Comparison of ENCODE assay signal across 1 cellular context in the genomic region with DNA sequence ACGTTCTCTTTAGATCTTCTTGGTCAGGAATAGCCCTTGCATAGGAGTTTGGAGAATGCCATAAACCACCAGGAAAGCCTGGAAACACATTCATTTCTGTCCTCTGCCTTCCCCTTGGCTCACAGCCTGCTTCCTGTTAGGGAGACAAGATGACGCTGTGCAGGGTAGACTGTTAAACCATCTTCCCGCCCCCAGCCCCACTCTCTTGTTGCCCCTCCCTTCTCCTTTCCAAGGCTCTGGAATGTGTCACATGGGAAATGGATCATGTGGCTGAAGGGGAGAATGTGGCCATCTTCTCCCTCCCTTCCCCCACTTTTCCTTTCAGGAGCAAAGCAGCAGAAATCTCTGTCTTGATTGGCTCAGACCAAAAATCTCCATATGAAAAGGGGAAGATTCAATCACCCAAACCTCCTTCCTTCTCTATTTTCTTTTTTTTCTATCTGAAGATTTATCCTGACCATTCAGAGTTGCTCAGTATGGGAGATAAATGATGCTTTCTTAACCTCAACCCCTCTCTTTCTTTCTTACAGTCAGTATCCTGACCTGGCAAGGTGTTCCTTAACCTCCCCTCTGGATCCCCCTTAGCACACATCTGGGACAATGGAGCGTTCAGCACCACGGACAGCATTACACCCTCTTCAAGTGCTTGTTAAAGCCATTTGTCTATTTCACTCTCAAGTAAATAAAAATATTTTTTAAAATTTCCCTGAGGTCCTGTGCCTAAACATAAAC.
TF ChIP-seq lines count a peak whose summit lies in the region.

No MANE protein-coding gene starts in this region.

TF ChIP-seq in WTC11, 78 proteins besides CTCF, POLR2A, EP300 and RAD21 (continued from another document and continues in another):
- TF ChIP-seq, protein P1, sequence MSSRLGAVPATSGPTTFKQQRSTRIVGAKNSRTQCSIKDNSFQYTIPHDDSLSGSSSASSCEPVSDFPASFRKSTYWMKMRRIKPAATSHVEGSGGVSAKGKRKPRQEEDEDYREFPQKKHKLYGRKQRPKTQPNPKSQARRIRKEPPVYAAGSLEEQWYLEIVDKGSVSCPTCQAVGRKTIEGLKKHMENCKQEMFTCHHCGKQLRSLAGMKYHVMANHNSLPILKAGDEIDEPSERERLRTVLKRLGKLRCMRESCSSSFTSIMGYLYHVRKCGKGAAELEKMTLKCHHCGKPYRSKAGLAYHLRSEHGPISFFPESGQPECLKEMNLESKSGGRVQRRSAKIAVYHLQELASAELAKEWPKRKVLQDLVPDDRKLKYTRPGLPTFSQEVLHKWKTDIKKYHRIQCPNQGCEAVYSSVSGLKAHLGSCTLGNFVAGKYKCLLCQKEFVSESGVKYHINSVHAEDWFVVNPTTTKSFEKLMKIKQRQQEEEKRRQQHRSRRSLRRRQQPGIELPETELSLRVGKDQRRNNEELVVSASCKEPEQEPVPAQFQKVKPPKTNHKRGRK (CRISPR knock-in tag; IDR thresholded peaks at IDR 0.05; ENCODE audit: borderline replicate concordance) = no peak
- TF ChIP-seq, protein P2, sequence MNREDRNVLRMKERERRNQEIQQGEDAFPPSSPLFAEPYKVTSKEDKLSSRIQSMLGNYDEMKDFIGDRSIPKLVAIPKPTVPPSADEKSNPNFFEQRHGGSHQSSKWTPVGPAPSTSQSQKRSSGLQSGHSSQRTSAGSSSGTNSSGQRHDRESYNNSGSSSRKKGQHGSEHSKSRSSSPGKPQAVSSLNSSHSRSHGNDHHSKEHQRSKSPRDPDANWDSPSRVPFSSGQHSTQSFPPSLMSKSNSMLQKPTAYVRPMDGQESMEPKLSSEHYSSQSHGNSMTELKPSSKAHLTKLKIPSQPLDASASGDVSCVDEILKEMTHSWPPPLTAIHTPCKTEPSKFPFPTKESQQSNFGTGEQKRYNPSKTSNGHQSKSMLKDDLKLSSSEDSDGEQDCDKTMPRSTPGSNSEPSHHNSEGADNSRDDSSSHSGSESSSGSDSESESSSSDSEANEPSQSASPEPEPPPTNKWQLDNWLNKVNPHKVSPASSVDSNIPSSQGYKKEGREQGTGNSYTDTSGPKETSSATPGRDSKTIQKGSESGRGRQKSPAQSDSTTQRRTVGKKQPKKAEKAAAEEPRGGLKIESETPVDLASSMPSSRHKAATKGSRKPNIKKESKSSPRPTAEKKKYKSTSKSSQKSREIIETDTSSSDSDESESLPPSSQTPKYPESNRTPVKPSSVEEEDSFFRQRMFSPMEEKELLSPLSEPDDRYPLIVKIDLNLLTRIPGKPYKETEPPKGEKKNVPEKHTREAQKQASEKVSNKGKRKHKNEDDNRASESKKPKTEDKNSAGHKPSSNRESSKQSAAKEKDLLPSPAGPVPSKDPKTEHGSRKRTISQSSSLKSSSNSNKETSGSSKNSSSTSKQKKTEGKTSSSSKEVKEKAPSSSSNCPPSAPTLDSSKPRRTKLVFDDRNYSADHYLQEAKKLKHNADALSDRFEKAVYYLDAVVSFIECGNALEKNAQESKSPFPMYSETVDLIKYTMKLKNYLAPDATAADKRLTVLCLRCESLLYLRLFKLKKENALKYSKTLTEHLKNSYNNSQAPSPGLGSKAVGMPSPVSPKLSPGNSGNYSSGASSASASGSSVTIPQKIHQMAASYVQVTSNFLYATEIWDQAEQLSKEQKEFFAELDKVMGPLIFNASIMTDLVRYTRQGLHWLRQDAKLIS (CRISPR knock-in tag; IDR thresholded peaks at IDR 0.05; ENCODE audit: borderline replicate concordance) = no peak
- TF ChIP-seq, protein P3, sequence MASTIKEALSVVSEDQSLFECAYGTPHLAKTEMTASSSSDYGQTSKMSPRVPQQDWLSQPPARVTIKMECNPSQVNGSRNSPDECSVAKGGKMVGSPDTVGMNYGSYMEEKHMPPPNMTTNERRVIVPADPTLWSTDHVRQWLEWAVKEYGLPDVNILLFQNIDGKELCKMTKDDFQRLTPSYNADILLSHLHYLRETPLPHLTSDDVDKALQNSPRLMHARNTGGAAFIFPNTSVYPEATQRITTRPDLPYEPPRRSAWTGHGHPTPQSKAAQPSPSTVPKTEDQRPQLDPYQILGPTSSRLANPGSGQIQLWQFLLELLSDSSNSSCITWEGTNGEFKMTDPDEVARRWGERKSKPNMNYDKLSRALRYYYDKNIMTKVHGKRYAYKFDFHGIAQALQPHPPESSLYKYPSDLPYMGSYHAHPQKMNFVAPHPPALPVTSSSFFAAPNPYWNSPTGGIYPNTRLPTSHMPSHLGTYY (CRISPR knock-in tag; IDR thresholded peaks at IDR 0.05) = no peak
- TF ChIP-seq TEAD1 (CRISPR knock-in tag; IDR thresholded peaks at IDR 0.05) (peak; percentile 86; the same call in 1 of the 2 replicates), MXD4 (CRISPR knock-in tag; IDR thresholded peaks at IDR 0.05; ENCODE audit: borderline replicate concordance) (no peak), NFYB (CRISPR knock-in tag; conservative IDR thresholded peaks at IDR 0.05; ENCODE audit: low read depth) (no peak), ZBTB21 (CRISPR knock-in tag; IDR thresholded peaks at IDR 0.05; ENCODE audit: borderline replicate concordance) (no peak), ETV6 (CRISPR knock-in tag; IDR thresholded peaks at IDR 0.05) (no peak), ATF1 (CRISPR knock-in tag; IDR thresholded peaks at IDR 0.05) (no peak), ZNF396 (CRISPR knock-in tag; IDR thresholded peaks at IDR 0.05; ENCODE audit: borderline replicate concordance) (peak; percentile 87), SP1 (CRISPR knock-in tag; conservative IDR thresholded peaks at IDR 0.05) (no peak; the same call in 1 of the 2 replicates), GTF2I (CRISPR knock-in tag; conservative IDR thresholded peaks at IDR 0.05) (no peak), ZNF317 (CRISPR knock-in tag; IDR thresholded peaks at IDR 0.05; ENCODE audit: borderline replicate concordance, low read depth) (no peak), RORB (CRISPR knock-in tag; IDR thresholded peaks at IDR 0.05) (no peak), SMAD4 (CRISPR knock-in tag; IDR thresholded peaks at IDR 0.05) (no peak), ZNF423 (CRISPR knock-in tag; IDR thresholded peaks at IDR 0.05) (no peak), FOXK1 (CRISPR knock-in tag; IDR thresholded peaks at IDR 0.05) (peak; percentile 79), ZNF138 (CRISPR knock-in tag; conservative IDR thresholded peaks at IDR 0.05) (no peak), NR1H2 (CRISPR knock-in tag; IDR thresholded peaks at IDR 0.05) (no peak), HMGA2 (CRISPR knock-in tag; IDR thresholded peaks at IDR 0.05) (no peak), CDX4 (CRISPR knock-in tag; IDR thresholded peaks at IDR 0.05; ENCODE audit: borderline replicate concordance) (no peak), TP53 (CRISPR knock-in tag; IDR thresholded peaks at IDR 0.05) (no peak), NFE2L1 (CRISPR knock-in tag; IDR thresholded peaks at IDR 0.05) (no peak), ZSCAN18 (CRISPR knock-in tag; IDR thresholded peaks at IDR 0.05) (no peak)
- TF ChIP-seq, protein P4, sequence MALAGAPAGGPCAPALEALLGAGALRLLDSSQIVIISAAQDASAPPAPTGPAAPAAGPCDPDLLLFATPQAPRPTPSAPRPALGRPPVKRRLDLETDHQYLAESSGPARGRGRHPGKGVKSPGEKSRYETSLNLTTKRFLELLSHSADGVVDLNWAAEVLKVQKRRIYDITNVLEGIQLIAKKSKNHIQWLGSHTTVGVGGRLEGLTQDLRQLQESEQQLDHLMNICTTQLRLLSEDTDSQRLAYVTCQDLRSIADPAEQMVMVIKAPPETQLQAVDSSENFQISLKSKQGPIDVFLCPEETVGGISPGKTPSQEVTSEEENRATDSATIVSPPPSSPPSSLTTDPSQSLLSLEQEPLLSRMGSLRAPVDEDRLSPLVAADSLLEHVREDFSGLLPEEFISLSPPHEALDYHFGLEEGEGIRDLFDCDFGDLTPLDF (CRISPR knock-in tag; IDR thresholded peaks at IDR 0.05) = no peak
- TF ChIP-seq, protein P5, sequence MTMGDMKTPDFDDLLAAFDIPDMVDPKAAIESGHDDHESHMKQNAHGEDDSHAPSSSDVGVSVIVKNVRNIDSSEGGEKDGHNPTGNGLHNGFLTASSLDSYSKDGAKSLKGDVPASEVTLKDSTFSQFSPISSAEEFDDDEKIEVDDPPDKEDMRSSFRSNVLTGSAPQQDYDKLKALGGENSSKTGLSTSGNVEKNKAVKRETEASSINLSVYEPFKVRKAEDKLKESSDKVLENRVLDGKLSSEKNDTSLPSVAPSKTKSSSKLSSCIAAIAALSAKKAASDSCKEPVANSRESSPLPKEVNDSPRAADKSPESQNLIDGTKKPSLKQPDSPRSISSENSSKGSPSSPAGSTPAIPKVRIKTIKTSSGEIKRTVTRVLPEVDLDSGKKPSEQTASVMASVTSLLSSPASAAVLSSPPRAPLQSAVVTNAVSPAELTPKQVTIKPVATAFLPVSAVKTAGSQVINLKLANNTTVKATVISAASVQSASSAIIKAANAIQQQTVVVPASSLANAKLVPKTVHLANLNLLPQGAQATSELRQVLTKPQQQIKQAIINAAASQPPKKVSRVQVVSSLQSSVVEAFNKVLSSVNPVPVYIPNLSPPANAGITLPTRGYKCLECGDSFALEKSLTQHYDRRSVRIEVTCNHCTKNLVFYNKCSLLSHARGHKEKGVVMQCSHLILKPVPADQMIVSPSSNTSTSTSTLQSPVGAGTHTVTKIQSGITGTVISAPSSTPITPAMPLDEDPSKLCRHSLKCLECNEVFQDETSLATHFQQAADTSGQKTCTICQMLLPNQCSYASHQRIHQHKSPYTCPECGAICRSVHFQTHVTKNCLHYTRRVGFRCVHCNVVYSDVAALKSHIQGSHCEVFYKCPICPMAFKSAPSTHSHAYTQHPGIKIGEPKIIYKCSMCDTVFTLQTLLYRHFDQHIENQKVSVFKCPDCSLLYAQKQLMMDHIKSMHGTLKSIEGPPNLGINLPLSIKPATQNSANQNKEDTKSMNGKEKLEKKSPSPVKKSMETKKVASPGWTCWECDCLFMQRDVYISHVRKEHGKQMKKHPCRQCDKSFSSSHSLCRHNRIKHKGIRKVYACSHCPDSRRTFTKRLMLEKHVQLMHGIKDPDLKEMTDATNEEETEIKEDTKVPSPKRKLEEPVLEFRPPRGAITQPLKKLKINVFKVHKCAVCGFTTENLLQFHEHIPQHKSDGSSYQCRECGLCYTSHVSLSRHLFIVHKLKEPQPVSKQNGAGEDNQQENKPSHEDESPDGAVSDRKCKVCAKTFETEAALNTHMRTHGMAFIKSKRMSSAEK (CRISPR knock-in tag; IDR thresholded peaks at IDR 0.05; ENCODE audit: borderline replicate concordance) = no peak
- TF ChIP-seq, protein P6, sequence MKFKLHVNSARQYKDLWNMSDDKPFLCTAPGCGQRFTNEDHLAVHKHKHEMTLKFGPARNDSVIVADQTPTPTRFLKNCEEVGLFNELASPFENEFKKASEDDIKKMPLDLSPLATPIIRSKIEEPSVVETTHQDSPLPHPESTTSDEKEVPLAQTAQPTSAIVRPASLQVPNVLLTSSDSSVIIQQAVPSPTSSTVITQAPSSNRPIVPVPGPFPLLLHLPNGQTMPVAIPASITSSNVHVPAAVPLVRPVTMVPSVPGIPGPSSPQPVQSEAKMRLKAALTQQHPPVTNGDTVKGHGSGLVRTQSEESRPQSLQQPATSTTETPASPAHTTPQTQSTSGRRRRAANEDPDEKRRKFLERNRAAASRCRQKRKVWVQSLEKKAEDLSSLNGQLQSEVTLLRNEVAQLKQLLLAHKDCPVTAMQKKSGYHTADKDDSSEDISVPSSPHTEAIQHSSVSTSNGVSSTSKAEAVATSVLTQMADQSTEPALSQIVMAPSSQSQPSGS (CRISPR knock-in tag; IDR thresholded peaks at IDR 0.05; ENCODE audit: borderline replicate concordance, low read depth) = no peak
- TF ChIP-seq, protein P7, sequence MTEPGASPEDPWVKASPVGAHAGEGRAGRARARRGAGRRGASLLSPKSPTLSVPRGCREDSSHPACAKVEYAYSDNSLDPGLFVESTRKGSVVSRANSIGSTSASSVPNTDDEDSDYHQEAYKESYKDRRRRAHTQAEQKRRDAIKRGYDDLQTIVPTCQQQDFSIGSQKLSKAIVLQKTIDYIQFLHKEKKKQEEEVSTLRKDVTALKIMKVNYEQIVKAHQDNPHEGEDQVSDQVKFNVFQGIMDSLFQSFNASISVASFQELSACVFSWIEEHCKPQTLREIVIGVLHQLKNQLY (CRISPR knock-in tag; IDR thresholded peaks at IDR 0.05) = no peak
- TF ChIP-seq, protein P8, sequence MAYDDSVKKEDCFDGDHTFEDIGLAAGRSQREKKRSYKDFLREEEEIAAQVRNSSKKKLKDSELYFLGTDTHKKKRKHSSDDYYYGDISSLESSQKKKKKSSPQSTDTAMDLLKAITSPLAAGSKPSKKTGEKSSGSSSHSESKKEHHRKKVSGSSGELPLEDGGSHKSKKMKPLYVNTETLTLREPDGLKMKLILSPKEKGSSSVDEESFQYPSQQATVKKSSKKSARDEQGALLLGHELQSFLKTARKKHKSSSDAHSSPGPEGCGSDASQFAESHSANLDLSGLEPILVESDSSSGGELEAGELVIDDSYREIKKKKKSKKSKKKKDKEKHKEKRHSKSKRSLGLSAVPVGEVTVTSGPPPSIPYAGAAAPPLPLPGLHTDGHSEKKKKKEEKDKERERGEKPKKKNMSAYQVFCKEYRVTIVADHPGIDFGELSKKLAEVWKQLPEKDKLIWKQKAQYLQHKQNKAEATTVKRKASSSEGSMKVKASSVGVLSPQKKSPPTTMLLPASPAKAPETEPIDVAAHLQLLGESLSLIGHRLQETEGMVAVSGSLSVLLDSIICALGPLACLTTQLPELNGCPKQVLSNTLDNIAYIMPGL (CRISPR knock-in tag; IDR thresholded peaks at IDR 0.05) = no peak
- TF ChIP-seq, protein P9, sequence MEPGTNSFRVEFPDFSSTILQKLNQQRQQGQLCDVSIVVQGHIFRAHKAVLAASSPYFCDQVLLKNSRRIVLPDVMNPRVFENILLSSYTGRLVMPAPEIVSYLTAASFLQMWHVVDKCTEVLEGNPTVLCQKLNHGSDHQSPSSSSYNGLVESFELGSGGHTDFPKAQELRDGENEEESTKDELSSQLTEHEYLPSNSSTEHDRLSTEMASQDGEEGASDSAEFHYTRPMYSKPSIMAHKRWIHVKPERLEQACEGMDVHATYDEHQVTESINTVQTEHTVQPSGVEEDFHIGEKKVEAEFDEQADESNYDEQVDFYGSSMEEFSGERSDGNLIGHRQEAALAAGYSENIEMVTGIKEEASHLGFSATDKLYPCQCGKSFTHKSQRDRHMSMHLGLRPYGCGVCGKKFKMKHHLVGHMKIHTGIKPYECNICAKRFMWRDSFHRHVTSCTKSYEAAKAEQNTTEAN (CRISPR knock-in tag; IDR thresholded peaks at IDR 0.05) = no peak
